11 cellular contexts compared by ENCODE assay signal in the genomic region with DNA sequence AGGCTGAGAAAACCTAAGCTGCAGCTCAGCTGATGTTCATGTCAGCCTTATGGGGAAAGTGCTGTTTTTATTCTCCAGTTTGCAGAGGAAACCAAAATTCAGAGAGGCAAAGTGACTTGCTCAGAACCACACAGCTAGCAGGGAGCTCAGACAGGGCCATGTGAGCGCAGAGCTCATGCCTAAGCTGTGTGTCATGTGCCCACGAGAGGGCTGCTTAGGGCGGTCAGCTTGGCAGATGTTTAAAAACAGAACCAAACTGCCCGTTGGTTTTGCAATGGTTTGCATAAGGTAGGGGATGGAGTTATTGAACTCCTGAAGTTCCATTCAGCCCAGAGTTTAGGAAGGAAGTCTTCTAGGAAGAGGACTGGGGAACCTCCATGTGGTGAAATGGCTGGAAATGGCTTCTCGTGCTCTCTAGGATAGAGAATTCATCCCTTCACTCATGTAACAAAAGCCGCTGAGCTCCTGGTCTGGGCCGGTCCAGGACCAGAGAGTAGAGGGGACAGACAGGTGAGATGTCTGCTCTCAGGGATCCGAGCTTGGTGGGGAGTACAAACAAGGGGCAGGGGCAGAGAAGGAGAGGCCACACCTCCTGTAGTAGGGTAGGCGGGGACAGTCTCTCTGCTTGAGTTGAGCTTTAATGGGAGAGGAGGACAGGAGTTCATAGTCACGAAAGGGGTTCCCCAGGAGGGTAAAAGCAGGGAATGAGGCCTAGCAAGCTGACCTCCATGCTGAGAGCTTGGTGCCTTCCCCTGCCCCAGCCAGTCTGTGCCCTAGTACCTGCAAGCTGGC. TPM values are rescaled to one million over a fixed set of nuclear protein-coding genes. Genes with fewer than 3 reads are reported as not detected.
A peak's percentile ranks its signal among the peaks of the same experiment; 100 is the strongest.
DNase-seq lines count a peak whose midpoint lies in the region; ATAC-seq, FAIRE-seq and TF ChIP-seq lines count a peak whose summit lies in the region.
"Had no signal": no experiment of that assay in that cellular context is flagged by ENCODE, and none has a peak within 500 bp of the region (broad histone marks: within the 10 kb centered on the region; RNA-seq: fewer than 3 reads in every experiment).

No MANE protein-coding gene starts in this region.

- H3K4me1 ChIP-seq in right atrium auricular region (peaks cover 0 to 55% of the 10 kb centered on the region in 2 donors), HepG2 (ENCODE audit: insufficient read depth, low read length) (peaks cover 99% of the 10 kb centered on the region), aorta (ENCODE audit: control insufficient read depth in 1 of 2, insufficient read depth in 2 of 2, low read length in 2 of 2) (peaks cover 0 to 5% of the 10 kb centered on the region in 2 donors)

- no peak overlapping the region for H3K4me3 ChIP-seq in right atrium auricular region
- H3K4me3 ChIP-seq in brain microvascular endothelial cell (ENCODE audit: low read depth, low read length), result no peak overlapping the region
- peak overlapping the region in 1 of 3 experiments; percentile 46; a peak in 2 of 6 replicates for H3K4me3 ChIP-seq in HepG2 (replicated peaks in 1 of 3; ENCODE audit: insufficient read depth in 1 of 3, low read depth in 2 of 3, low read length in 3 of 3)
- H3K4me3 ChIP-seq in aorta (ENCODE audit: low read length in 2 of 2), result no peak overlapping the region

- peak overlapping the region; percentile 71 for H3K4me2 ChIP-seq in HepG2 (ENCODE audit: low read depth, low read length)

- TF ChIP-seq CTCF in right atrium auricular region (IDR thresholded peaks at IDR 0.05), result no peak
- no peak for TF ChIP-seq CTCF in brain microvascular endothelial cell (IDR thresholded peaks at IDR 0.05; ENCODE audit: low read depth, low read length, missing control alignments)
- no peak for TF ChIP-seq CTCF in HepG2 (CRISPR knock-in tag; IDR thresholded peaks at IDR 0.05)

- no peaks in the 10 kb centered on the region for H3K9me3 ChIP-seq in right atrium auricular region
- H3K9me3 ChIP-seq in HepG2 (ENCODE audit: low read length), result no peaks in the 10 kb centered on the region
- H3K9me3 ChIP-seq in aorta (ENCODE audit: control insufficient read depth, low read length), result no peaks in the 10 kb centered on the region

- TF ChIP-seq EP300 in HepG2 (IDR thresholded peaks at IDR 0.05; ENCODE audit: low read depth in 2 of 2, low read length in 2 of 2) (no peak), HepG2 (CRISPR knock-in tag; IDR thresholded peaks at IDR 0.05; ENCODE audit: borderline replicate concordance) (no peak)

- no peaks in the 10 kb centered on the region for H3K27me3 ChIP-seq in right atrium auricular region
- H3K27me3 ChIP-seq in brain microvascular endothelial cell (replicated peaks), result no peaks in the 10 kb centered on the region
- no peaks in the 10 kb centered on the region for H3K27me3 ChIP-seq in HepG2 (ENCODE audit: control insufficient read depth in 1 of 2, insufficient read depth in 2 of 2, low read length in 2 of 2)
- no peaks in the 10 kb centered on the region for H3K27me3 ChIP-seq in aorta (ENCODE audit: control insufficient read depth in 1 of 2, insufficient read depth in 2 of 2, low read length in 1 of 2)

- POLR2A ChIA-PET in HepG2 (lab: Yijun Ruan, JAX), result interaction anchor here (0.7 to 3.2 kb wide), 7 partner anchors 10 to 34 kb away, joined by 3 to 53 read pairs (median 4); no protein-coding TSS in a partner anchor

- no peak overlapping the region for H2AFZ ChIP-seq in HepG2 (ENCODE audit: low read length)

- WGBS in HepG2 (ENCODE audit: low lambda C conversion rate), result 41% methylated on average over 9 of the region's 10 CpGs
- WGBS in aorta, 2 donors, result 37 to 38% methylated on average over 10 of the region's 10 CpGs

- no peak for TF ChIP-seq RAD21 in HepG2 (CRISPR knock-in tag; IDR thresholded peaks at IDR 0.05)

- intact Hi-C loops in left ventricle myocardium superior (cut with micrococcal nuclease) (no loop called here), HepG2 (cut with micrococcal nuclease; ENCODE audit: unreplicated experiment) (no loop called here), aorta (cut with DNase I) (loop anchor here in 1 of 2 donors (5.0 kb wide), 2 partner anchors 34 to 41 kb away; no protein-coding TSS in a partner anchor)

- ATAC-seq in left ventricle myocardium superior (no peak), HepG2 (peak; percentile 23), aorta (ENCODE audit: low FRiP score) (peak; percentile 66)
- ATAC-seq: activated T-cell treated with anti-CD3 and anti-CD28 coated beads, Interleukin-2, amount 50 U/mL, for 72 hours had no signal

- H3K79me2 ChIP-seq in HepG2 (ENCODE audit: insufficient read depth, low read length), result peaks cover 62% of the 10 kb centered on the region

- TF ChIP-seq POLR2A in HepG2 (IDR thresholded peaks at IDR 0.05; ENCODE audit: insufficient read depth in 1 of 2, low read depth in 2 of 2, low read length in 2 of 2), result no peak

- H3K9ac ChIP-seq in HepG2 (ENCODE audit: insufficient read depth, low read depth, low read length), result 0 out of 2 replicates have a peak overlapping the region, but pooled peaks have one; percentile 17

- FAIRE-seq in HepG2 (lab: Jason Lieb, UNC), result peak; percentile 70

- in situ Hi-C loops in brain microvascular endothelial cell (cut with HindIII; ENCODE audit: low pct_ligation_motif_present, low sequenced_read_pairs) (no loop called here), HepG2 (cut with HindIII; ENCODE audit: extremely low pct_ligation_motif_present, low pct_unique_long_range_greater_than_20kb) (no loop called here), KBM-7 (cut with MboI; ENCODE audit: low pct_unique_long_range_greater_than_20kb, low sequenced_read_pairs) (no loop called here)

- no peaks in the 10 kb centered on the region for H3K36me3 ChIP-seq in right atrium auricular region
- H3K36me3 ChIP-seq in brain microvascular endothelial cell (replicated peaks), result no peaks in the 10 kb centered on the region
- H3K36me3 ChIP-seq in HepG2 (replicated peaks in 1 of 2; ENCODE audit: control insufficient read depth in 1 of 2, insufficient read depth in 2 of 2, low read length in 2 of 2), result peaks cover 2 to 5% of the 10 kb centered on the region in 2 experiments; a peak in 3 of 5 replicates
- H3K36me3 ChIP-seq in aorta (ENCODE audit: control insufficient read depth in 1 of 2, insufficient read depth in 2 of 2, low read length in 1 of 2), result no peaks in the 10 kb centered on the region

- no TSS peak for BruUV-seq in HepG2 (replicated peaks; lab: Mats Ljungman, UMichigan)

- H3K27ac ChIP-seq in right atrium auricular region, result peak overlapping the region; percentile 52 to 88
- H3K27ac ChIP-seq in brain microvascular endothelial cell, result no peak overlapping the region
- H3K27ac ChIP-seq in HepG2 (ENCODE audit: extremely low read length, insufficient read depth, low read length), result peak overlapping the region; percentile 97
- peak overlapping the region; percentile 34 to 92 for H3K27ac ChIP-seq in aorta (ENCODE audit: low read depth in 1 of 2, low read length in 2 of 2)

- no peak for DNase-seq in right atrium auricular region (ENCODE audit: low spot score)
- no peak for DNase-seq in left ventricle myocardium superior
- peak; percentile 62 for DNase-seq in brain microvascular endothelial cell
- DNase-seq in HepG2 (ENCODE audit: low spot score), result no peak
- DNase-seq in aorta, result peak in 1 of 2 donors; percentile 87
- no peak for DNase-seq in SHP77 treated with DMSO at 0.1 percent for 48 hours (lab: John Stamatoyannopoulos, UW)
- DNase-seq in stimulated activated naive CD4-positive, alpha-beta T cell (lab: John Stamatoyannopoulos, UW), result no peak
- no peak for DNase-seq in KBM-7
- DNase-seq: activated T-cell treated with anti-CD3 and anti-CD28 coated beads, Interleukin-2, amount 50 U/mL, for 72 hours; CD8-positive, alpha-beta memory T cell; naive B cell had no signal

- peaks cover 45% of the 10 kb centered on the region; the same call in 1 of the 2 replicates for H4K20me1 ChIP-seq in HepG2 (ENCODE audit: insufficient read depth, low read length)

- CTCF ChIA-PET in HepG2 (lab: Yijun Ruan, JAX; ENCODE audit: low intra/inter-chr PET ratio, low total read pairs), result no interaction called here

TF ChIP-seq in HepG2, 621 proteins besides CTCF, POLR2A, EP300 and RAD21 (continues in another document):
- TF ChIP-seq RFXANK (CRISPR knock-in tag; IDR thresholded peaks at IDR 0.05) (no peak), ZFP82 (CRISPR knock-in tag; IDR thresholded peaks at IDR 0.05; ENCODE audit: borderline replicate concordance) (no peak)

RNA-seq across cellular contexts. Expression of a gene that starts 46.9 kb away (rescaled TPM):
- total RNA-seq in right atrium auricular region, result 10 to 100 TPM; 49.3 to 52.2 TPM
- total RNA-seq in left ventricle myocardium superior, result 54.9 TPM
- total RNA-seq in HepG2 (2016; rRNA removed; fragmentation: Illumina TruSeq; extraction: Trizol), result 26.2 and 46.5 TPM in 2 replicates
- total RNA-seq in HepG2 (2016; cell fraction: cytosol; rRNA removed; fragmentation: Illumina TruSeq; extraction: Trizol; ENCODE audit: low read depth), result 13.6 and 14.7 TPM in 2 replicates
- total RNA-seq in HepG2 (2016; cell fraction: insoluble cytoplasmic fraction; rRNA removed; fragmentation: Illumina TruSeq; extraction: Trizol), result 24.8 and 47.9 TPM in 2 replicates
- 19.1 and 19.9 TPM in 2 replicates for total RNA-seq in HepG2 (2016; cell fraction: membrane; rRNA removed; fragmentation: Illumina TruSeq; extraction: Trizol)
- total RNA-seq in HepG2 (2016; cell fraction: nucleus; rRNA removed; fragmentation: Illumina TruSeq; extraction: Trizol), result 59.8 and 74.6 TPM in 2 replicates
- polyA plus RNA-seq in HepG2 (2011; rRNA removed), result 78.3 and 107 TPM in 2 replicates
- polyA plus RNA-seq in HepG2 (2011; cell fraction: cytosol; rRNA removed), result 20.2 and 37.0 TPM in 2 replicates
- polyA plus RNA-seq in HepG2 (2011; cell fraction: nucleus; rRNA removed), result 844 and 1,154 TPM in 2 replicates
- 43.3 and 63.3 TPM in 2 replicates for polyA plus RNA-seq in HepG2 (2012)
- polyA plus RNA-seq in HepG2 (2016; cell fraction: cytosol; fragmentation: Illumina TruSeq; extraction: Trizol; ENCODE audit: low read depth), result 2.2 and 2.8 TPM in 2 replicates
- polyA plus RNA-seq in HepG2 (2016; cell fraction: insoluble cytoplasmic fraction; fragmentation: Illumina TruSeq; extraction: Trizol; ENCODE audit: low read depth), result 18.1 and 22.2 TPM in 2 replicates
- 4.7 and 5.9 TPM in 2 replicates for polyA plus RNA-seq in HepG2 (2016; cell fraction: membrane; fragmentation: Illumina TruSeq; extraction: Trizol; ENCODE audit: low read depth)
- polyA plus RNA-seq in HepG2 (2016; cell fraction: nucleus; fragmentation: Illumina TruSeq; extraction: Trizol; ENCODE audit: insufficient read depth, low read depth), result 127 and 131 TPM in 2 replicates
- 15.7 and 166 TPM in 2 replicates for polyA minus RNA-seq in HepG2 (2011; rRNA and poly(A)+ RNA removed; ENCODE audit: low replicate concordance)
- polyA minus RNA-seq in HepG2 (2011; cell fraction: cytosol; rRNA and poly(A)+ RNA removed), result 36.6 and 43.4 TPM in 2 replicates
- 147 and 148 TPM in 2 replicates for polyA minus RNA-seq in HepG2 (2011; cell fraction: nucleus; rRNA and poly(A)+ RNA removed)
- 100 to 1,000 TPM; 143 to 190 TPM for total RNA-seq in aorta
- 100 to 1,000 TPM in 1 of 2 donors, 10 to 100 TPM in 1; 24.0 to 122 TPM for polyA plus RNA-seq in aorta
- total RNA-seq: activated T-cell treated with anti-CD3 and anti-CD28 coated beads, Interleukin-2, amount 50 U/mL, for 72 hours had no signal
- polyA plus RNA-seq: CD8-positive, alpha-beta memory T cell had no signal
